8 cellular contexts compared by ENCODE assay signal in genomic region chrX:70970482-70970999, GRCh38. TPM values are rescaled to one million over a fixed set of nuclear protein-coding genes. Genes with fewer than 3 reads are reported as not detected.
DNase-seq lines count a peak whose midpoint lies in the region; ATAC-seq and TF ChIP-seq lines count a peak whose summit lies in the region.

No MANE protein-coding gene starts in this region.

- TF ChIP-seq EP300 in ovary (IDR thresholded peaks at IDR 0.05) = no peak

- H3K4me1 ChIP-seq in DND-41 (ENCODE audit: insufficient read depth, low read length) (no peaks in the 10 kb centered on the region), adrenal gland (replicated peaks in 1 of 2) (no peaks in the 10 kb centered on the region), ovary (ENCODE audit: insufficient read depth) (no peaks in the 10 kb centered on the region)

- DNase-seq in DND-41 (no peak), LHCN-M2 (ENCODE audit: low read depth) (peak; percentile 6), adrenal gland (no peak), medulla oblongata (ENCODE audit: extremely low spot score) (peak; percentile 3), activated T-cell treated with anti-CD3 and anti-CD28 coated beads for 4 hours (no peak), ovary (no peak)

- H3K4me2 ChIP-seq in DND-41 (ENCODE audit: insufficient read depth, low read length) = no peak overlapping the region

- H3K27ac ChIP-seq in DND-41 (ENCODE audit: low read length) (no peak overlapping the region), adrenal gland (no peak overlapping the region), ovary (no peak overlapping the region)

- H3K27me3 ChIP-seq in DND-41 (ENCODE audit: insufficient read depth, low read length, poor library complexity) (no peaks in the 10 kb centered on the region), adrenal gland (no peaks in the 10 kb centered on the region), ovary (no peaks in the 10 kb centered on the region)

- no peak overlapping the region for H3K9ac ChIP-seq in DND-41 (ENCODE audit: low read depth, low read length)

- TF ChIP-seq CTCF in DND-41 (IDR thresholded peaks at IDR 0.05; ENCODE audit: borderline replicate concordance, extremely low read depth, low read length, poor library complexity, severe bottlenecking) (peak; percentile 41), adrenal gland (IDR thresholded peaks at IDR 0.05) (peak in 5 of 6 experiments; percentile 29 to 53 (median 41)), ovary (IDR thresholded peaks at IDR 0.05) (no peak)

- H3K4me3 ChIP-seq in DND-41 (ENCODE audit: low read depth in 1 of 2, low read length in 2 of 2) = no peak overlapping the region
- H3K4me3 ChIP-seq in adrenal gland = no peak overlapping the region
- H3K4me3 ChIP-seq in ovary = no peak overlapping the region

- H4K20me1 ChIP-seq in DND-41 (ENCODE audit: insufficient read depth, low read length) = no peaks in the 10 kb centered on the region

- 9 to 28% (median 16%) methylated on average over 2 of the region's 2 CpGs for WGBS in adrenal gland, 4 donors
- WGBS in ovary, 3 donors = 12 to 22% (median 19%) methylated on average over 2 of the region's 2 CpGs

- TF ChIP-seq POLR2A in adrenal gland (IDR thresholded peaks at IDR 0.05) (no peak), ovary (IDR thresholded peaks at IDR 0.05) (no peak)

- intact Hi-C loops in adrenal gland (cut with DNase I) = no loop called here
- intact Hi-C loops in ovary (cut with DNase I) = no loop called here

- no peak overlapping the region for H2AFZ ChIP-seq in DND-41 (ENCODE audit: low read depth, low read length)

- no peaks in the 10 kb centered on the region for H3K79me2 ChIP-seq in DND-41 (ENCODE audit: insufficient read depth, low read length)

- ATAC-seq in DND-41 (ENCODE audit: insufficient read depth, low read depth) = no peak
- ATAC-seq in GM18867 (IDR thresholded peaks at IDR 0.05; ENCODE audit: unreplicated experiment) = no peak
- no peak for ATAC-seq in GM18517 (IDR thresholded peaks at IDR 0.05; ENCODE audit: unreplicated experiment)

- H3K36me3 ChIP-seq in DND-41 (ENCODE audit: insufficient read depth, low read length) (no peaks in the 10 kb centered on the region), adrenal gland (replicated peaks in 1 of 2) (no peaks in the 10 kb centered on the region), ovary (no peaks in the 10 kb centered on the region)

- H3K9me3 ChIP-seq in DND-41 (ENCODE audit: insufficient read depth, low read length, severe bottlenecking) = no peaks in the 10 kb centered on the region
- no peaks in the 10 kb centered on the region for H3K9me3 ChIP-seq in adrenal gland (replicated peaks in 1 of 3)
- H3K9me3 ChIP-seq in ovary = no peaks in the 10 kb centered on the region

RNA-seq across cellular contexts. Expression of gene SLC7A3, which starts 39.6 kb away (rescaled TPM):
- total RNA-seq in LHCN-M2 (2014; rRNA removed) = 0.11 TPM in 1 of 2 replicates, not detected in the other
- polyA plus RNA-seq in LHCN-M2 (2012) = not detected
- total RNA-seq in adrenal gland = under 1 TPM in 1 of 8 donors, not detected in 7; 0.11 TPM
- polyA plus RNA-seq in adrenal gland = not detected
- 1 to 10 TPM in 2 of 7 donors, under 1 TPM in 4, not detected in 1; 0.47 to 1.4 (median 0.94) TPM for total RNA-seq in ovary
- 1 to 10 TPM in 1 of 2 donors, under 1 TPM in 1; 0.87 to 1.5 TPM for polyA plus RNA-seq in ovary

Comparison
In these comparisons a context has a peak if more than half of its experiments do, and no peak if none do; other contexts are left out.
1. DNase-seq: peak in LHCN-M2 (single experiment) and medulla oblongata (single experiment); none in DND-41 (single experiment), adrenal gland (0 of 7), activated T-cell treated with anti-CD3 and anti-CD28 coated beads for 4 hours (single experiment) and ovary (0 of 5).
2. CTCF ChIP-seq: peak in DND-41 (single experiment) and adrenal gland (5 of 6); none in ovary (0 of 3).